29 cellular contexts compared by ENCODE assay signal in genomic region chr19:34136127-34136526, GRCh38. TPM values are rescaled to one million over a fixed set of nuclear protein-coding genes. Genes with fewer than 3 reads are reported as not detected.
DNase-seq lines count a peak whose midpoint lies in the region; ATAC-seq, FAIRE-seq and TF ChIP-seq lines count a peak whose summit lies in the region.
"Had no signal": no experiment of that assay in that cellular context is flagged by ENCODE, and none has a peak within 500 bp of the region (broad histone marks: within the 10 kb centered on the region; RNA-seq: fewer than 3 reads in every experiment).

No MANE protein-coding gene starts in this region.

- H2AFZ ChIP-seq in K562 (ENCODE audit: low read depth, low read length), result no peak overlapping the region
- H2AFZ ChIP-seq: GM23338 had no signal

- no TSS peak for BruUV-seq in K562 (replicated peaks; lab: Mats Ljungman, UMichigan)

- H3K9ac ChIP-seq in K562 (ENCODE audit: insufficient read depth in 1 of 2, low read depth in 2 of 2, low read length in 2 of 2), result no peak overlapping the region

- H3K79me2 ChIP-seq in K562 (ENCODE audit: control insufficient read depth, insufficient read depth, low read length), result no peaks in the 10 kb centered on the region

- peaks cover 10% of the 10 kb centered on the region for H3K4me1 Mint-ChIP-seq in activated CD4-positive, alpha-beta T cell treated with anti-CD3 and anti-CD28 coated beads, Interleukin-2, amount 10 ng/mL, durations not matched to agents 7 days and 5 days
- H3K4me1 Mint-ChIP-seq in CD8-positive, alpha-beta memory T cell, result peaks cover 0 to 18% (median 6%) of the 10 kb centered on the region in 3 donors
- H3K4me1 Mint-ChIP-seq in neural crest cell (peaks cover 3% of the 10 kb centered on the region), glutamatergic neuron (ENCODE audit: low read depth, unreplicated experiment) (no peaks in the 10 kb centered on the region)

- H3K9me3 Mint-ChIP-seq in activated CD4-positive, alpha-beta T cell treated with anti-CD3 and anti-CD28 coated beads, Interleukin-2, amount 10 ng/mL, durations not matched to agents 7 days and 5 days, result no peaks in the 10 kb centered on the region
- H3K9me3 Mint-ChIP-seq in CD8-positive, alpha-beta memory T cell, result no peaks in the 10 kb centered on the region
- H3K9me3 Mint-ChIP-seq in neural crest cell, result no peaks in the 10 kb centered on the region
- H3K9me3 Mint-ChIP-seq in glutamatergic neuron (ENCODE audit: unreplicated experiment), result no peaks in the 10 kb centered on the region
- H3K9me3 Mint-ChIP-seq: HFFc6 had no signal

- no peaks in the 10 kb centered on the region for H3K36me3 Mint-ChIP-seq in activated CD4-positive, alpha-beta T cell treated with anti-CD3 and anti-CD28 coated beads, Interleukin-2, amount 10 ng/mL, durations not matched to agents 7 days and 5 days (ENCODE audit: low read depth)
- H3K36me3 Mint-ChIP-seq in CD8-positive, alpha-beta memory T cell, result peaks cover 0 to 4% (median 0%) of the 10 kb centered on the region in 3 donors
- H3K36me3 Mint-ChIP-seq in neural crest cell (ENCODE audit: low read depth) (no peaks in the 10 kb centered on the region), glutamatergic neuron (ENCODE audit: unreplicated experiment) (no peaks in the 10 kb centered on the region)

- WGBS in K562 (ENCODE audit: insufficient coverage, low coverage, missing lambda C conversion rate), result 79% methylated on average over 3 of the region's 3 CpGs

- TF ChIP-seq EP300 in K562 (IDR thresholded peaks at IDR 0.05; ENCODE audit: low read length), result no peak

- TF ChIP-seq POLR2A in K562 (conservative IDR thresholded peaks at IDR 0.05), result no peak

- intact Hi-C loops in K562 (cut with micrococcal nuclease), result no loop called here

- peaks cover 8% of the 10 kb centered on the region for H3K4me1 ChIP-seq in CD8-positive, alpha-beta memory T cell (ENCODE audit: insufficient read depth, low read length)
- H3K4me1 ChIP-seq in K562 (replicated peaks in 1 of 2; ENCODE audit: control insufficient read depth in 2 of 2, insufficient read depth in 2 of 2, low read length in 2 of 2), result peaks cover 6 to 14% of the 10 kb centered on the region in 2 experiments; a peak in 3 of 5 replicates

- in situ Hi-C loops in K562 (cut with MboI), result no loop called here

- H3K27me3 Mint-ChIP-seq in activated CD4-positive, alpha-beta T cell treated with anti-CD3 and anti-CD28 coated beads, Interleukin-2, amount 10 ng/mL, durations not matched to agents 7 days and 5 days, result no peaks in the 10 kb centered on the region
- H3K27me3 Mint-ChIP-seq in CD8-positive, alpha-beta memory T cell, result no peaks in the 10 kb centered on the region
- H3K27me3 Mint-ChIP-seq in neural crest cell (ENCODE audit: low read depth) (peaks cover 2% of the 10 kb centered on the region), glutamatergic neuron (ENCODE audit: unreplicated experiment) (peaks cover 1% of the 10 kb centered on the region)

- peak overlapping the region; percentile 60 for H3K4me3 Mint-ChIP-seq in activated CD4-positive, alpha-beta T cell treated with anti-CD3 and anti-CD28 coated beads, Interleukin-2, amount 10 ng/mL, durations not matched to agents 7 days and 5 days
- peak overlapping the region in 5 of 7 donors; percentile 68 to 98 (median 92) for H3K4me3 Mint-ChIP-seq in CD8-positive, alpha-beta memory T cell
- peak overlapping the region; percentile 91 for H3K4me3 Mint-ChIP-seq in neural crest cell
- no peak overlapping the region for H3K4me3 Mint-ChIP-seq in glutamatergic neuron (ENCODE audit: unreplicated experiment)

- POLR2A ChIA-PET in activated CD4-positive, alpha-beta T cell treated with anti-CD3 and anti-CD28 coated beads, Interleukin-2, amount 10 ng/mL, durations not matched to agents 7 days and 5 days (lab: Charles Lee), result interaction anchor here (0.7 kb wide), 1 partner anchor 1005 kb away, joined by 3 read pairs; no protein-coding TSS in a partner anchor
- POLR2A ChIA-PET in CD8-positive, alpha-beta memory T cell (lab: Charles Lee), result no interaction called here
- POLR2A ChIA-PET in K562 (lab: Yijun Ruan, JAX), result interaction anchor here (0.6 kb wide), 1 partner anchor 36 kb away, joined by 3 read pairs; the partner anchor contains the start of gene LSM14A

- H3K27ac Mint-ChIP-seq in activated CD4-positive, alpha-beta T cell treated with anti-CD3 and anti-CD28 coated beads, Interleukin-2, amount 10 ng/mL, durations not matched to agents 7 days and 5 days, result no peak overlapping the region
- peak overlapping the region in 1 of 8 donors; percentile 28 for H3K27ac Mint-ChIP-seq in CD8-positive, alpha-beta memory T cell
- H3K27ac Mint-ChIP-seq in neural crest cell (ENCODE audit: unreplicated experiment) (no peak overlapping the region), glutamatergic neuron (ENCODE audit: unreplicated experiment) (no peak overlapping the region)
- H3K27ac Mint-ChIP-seq: GM23338, HFFc6 had no signal

- CTCF ChIA-PET in activated CD4-positive, alpha-beta T cell treated with anti-CD3 and anti-CD28 coated beads, Interleukin-2, amount 10 ng/mL, durations not matched to agents 7 days and 5 days (lab: Charles Lee), result interaction anchor here (0.9 kb wide), 1 partner anchor 9 kb away, joined by 3 read pairs; no protein-coding TSS in a partner anchor
- CTCF ChIA-PET in CD8-positive, alpha-beta memory T cell (lab: Charles Lee), result interaction anchor here (1.5 to 1.7 kb wide), 2 partner anchors 9 to 36 kb away, joined by 4 to 5 read pairs; partner anchors contain the start of gene LSM14A
- CTCF ChIA-PET in K562 (lab: Yijun Ruan, JAX; ENCODE audit: low intra/inter-chr PET ratio), result no interaction called here

- TF ChIP-seq CTCF in K562 (IDR thresholded peaks at IDR 0.05 in 2 of 3, conservative IDR thresholded peaks at IDR 0.05 in 1 of 3; ENCODE audit: insufficient read depth in 2 of 3, low read depth in 1 of 3, low read length in 3 of 3), result no peak
- no peak for TF ChIP-seq CTCF in neural crest cell (conservative IDR thresholded peaks at IDR 0.05)
- no peak for TF ChIP-seq CTCF in glutamatergic neuron (IDR thresholded peaks at IDR 0.05; ENCODE audit: partially characterized antibody, unreplicated experiment)

- no peaks in the 10 kb centered on the region for H4K20me1 ChIP-seq in K562 (replicated peaks; ENCODE audit: control insufficient read depth, insufficient read depth, low read length)

- no peak overlapping the region for H3K4me2 ChIP-seq in K562 (ENCODE audit: insufficient read depth, low read length)
- H3K4me2 ChIP-seq: GM23338 had no signal

- ATAC-seq in K562 (no peak), HG02763 (IDR thresholded peaks at IDR 0.05; ENCODE audit: unreplicated experiment) (no peak), HG03378 (IDR thresholded peaks at IDR 0.05; ENCODE audit: unreplicated experiment) (no peak)
- ATAC-seq: GM23338, Panc1 had no signal

- TF ChIP-seq RAD21 in K562 (CRISPR knock-in tag; conservative IDR thresholded peaks at IDR 0.05 in 1 of 2, IDR thresholded peaks at IDR 0.05 in 1 of 2), result no peak

- no peak for DNase-seq in activated CD4-positive, alpha-beta T cell treated with anti-CD3 and anti-CD28 coated beads, Interleukin-2, amount 10 ng/mL, durations not matched to agents 7 days and 5 days
- no peak for DNase-seq in activated CD4-positive, alpha-beta T cell treated with anti-CD3 and anti-CD28 coated beads, Interleukin-2, amount 50 U/mL, for 48 hours
- DNase-seq in CD8-positive, alpha-beta memory T cell, result no peak
- DNase-seq in K562 (ENCODE audit: extremely low read depth in 1 of 4, low spot score in 3 of 4), result no peak
- DNase-seq in neural crest cell (ENCODE audit: low read depth, low spot score), result no peak
- DNase-seq in glutamatergic neuron, result no peak
- DNase-seq: 8988T; activated CD4-positive, CD25-positive, alpha-beta regulatory T cell treated with anti-CD3 and anti-CD28 coated beads, Interleukin-2, amount 50 U/mL, for 72 hours; activated naive CD4-positive, alpha-beta T cell treated with Interleukin-2 at 50 U/mL for 16 hours; aorta; cortex of kidney; effector memory CD4-positive, alpha-beta T cell; HFFc6; islet precursor cell; left ventricle myocardium inferior; mesendoderm; NCI-H1092 treated with DMSO at 0.1 percent for 48 hours; NCI-H1694 treated with DMSO at 0.1 percent for 48 hours; NCI-H446 treated with DMSO at 0.1 percent for 48 hours; NCI-H774; SHP77; stimulated activated CD4-positive, alpha-beta T cell treated with anti-CD3 and anti-CD28 coated beads, Interleukin-4, amount 100 ng/mL, for 1 hour; transverse colon had no signal

- H3K27me3 ChIP-seq in CD8-positive, alpha-beta memory T cell (ENCODE audit: insufficient read depth, low read length, poor library complexity, severe bottlenecking), result no peaks in the 10 kb centered on the region
- no peaks in the 10 kb centered on the region for H3K27me3 ChIP-seq in K562 (ENCODE audit: control insufficient read depth in 2 of 2, insufficient read depth in 2 of 2, low read length in 2 of 2)
- H3K27me3 ChIP-seq: neutrophil had no signal

- H3K9me1 ChIP-seq in K562 (ENCODE audit: control insufficient read depth, insufficient read depth, low read length), result no peaks in the 10 kb centered on the region

- H3K9me3 ChIP-seq in CD8-positive, alpha-beta memory T cell (ENCODE audit: low read length), result no peaks in the 10 kb centered on the region
- no peaks in the 10 kb centered on the region; the same call in 1 of the 2 replicates for H3K9me3 ChIP-seq in K562 (replicated peaks; ENCODE audit: control insufficient read depth, insufficient read depth, low read depth, low read length)
- H3K9me3 ChIP-seq: left ventricle myocardium inferior, neutrophil, transverse colon had no signal

- no peak overlapping the region for H3K4me3 ChIP-seq in CD8-positive, alpha-beta memory T cell (ENCODE audit: low read length)
- no peak overlapping the region for H3K4me3 ChIP-seq in K562
- H3K4me3 ChIP-seq: GM23338, left ventricle myocardium inferior, transverse colon had no signal

- H3K36me3 ChIP-seq in CD8-positive, alpha-beta memory T cell (ENCODE audit: insufficient read depth, low read length), result no peaks in the 10 kb centered on the region
- H3K36me3 ChIP-seq in K562 (ENCODE audit: control insufficient read depth, insufficient read depth, low read length), result no peaks in the 10 kb centered on the region
- H3K36me3 ChIP-seq: left ventricle myocardium inferior, neutrophil, transverse colon had no signal

- H3K27ac ChIP-seq in CD8-positive, alpha-beta memory T cell (ENCODE audit: low read depth, low read length), result no peak overlapping the region
- H3K27ac ChIP-seq in K562 (ENCODE audit: extremely low read depth, low read depth, low read length), result no peak overlapping the region
- H3K27ac ChIP-seq: left ventricle myocardium inferior, neutrophil, transverse colon had no signal

- FAIRE-seq in K562 (lab: Jason Lieb, UNC), result peak; percentile 15
- FAIRE-seq: GM19239 had no signal

RNA-seq across cellular contexts. Expression of gene LSM14A, which starts 36.2 kb away (rescaled TPM):
- 100 to 1,000 TPM; 141 to 146 TPM for total RNA-seq in activated CD4-positive, alpha-beta T cell treated with anti-CD3 and anti-CD28 coated beads, Interleukin-2, amount 10 ng/mL, durations not matched to agents 7 days and 5 days
- 100 to 1,000 TPM; 111 to 129 TPM for total RNA-seq in CD8-positive, alpha-beta memory T cell
- polyA plus RNA-seq in CD8-positive, alpha-beta memory T cell, result 167 TPM
- total RNA-seq in K562 (2011; cell fraction: chromatin; rRNA removed; ENCODE audit: low replicate concordance), result 64.2 and 98.3 TPM in 2 replicates
- 52.0 and 54.5 TPM in 2 replicates for total RNA-seq in K562 (2011; cell fraction: nucleolus; rRNA removed)
- 63.2 and 73.9 TPM in 2 replicates for total RNA-seq in K562 (2011; cell fraction: nucleoplasm; rRNA removed)
- total RNA-seq in K562 (2014; rRNA removed) (95.1 and 111 TPM in 2 replicates), K562 (2014; rRNA removed; fragmentation: Illumina TruSeq; extraction: Trizol) (86.6 and 88.2 TPM in 2 replicates), K562 (2015; rRNA removed; fragmentation: Illumina TruSeq; extraction: Trizol) (90.7 and 93.9 TPM in 2 replicates), K562 (2021) (78.5 and 95.2 TPM in 2 replicates), neural crest cell (141 and 153 TPM in 2 replicates), glutamatergic neuron (ENCODE audit: unreplicated experiment) (89.5 TPM)
- polyA plus RNA-seq in K562 (2011; rRNA removed) (118 and 129 TPM in 2 replicates), K562 (2014; fragmentation: Illumina TruSeq; extraction: Trizol) (95.7 and 105 TPM in 2 replicates), K562 (2014; fragmentation: Nextera tagmentation; extraction: Ambion mirVana) (10 to 100 TPM; 19.5 to 25.7 TPM), K562 (2014; rRNA removed) (150 and 179 TPM in 2 replicates)
- 116 and 133 TPM in 2 replicates for polyA plus RNA-seq in K562 (2011; cell fraction: cytosol; rRNA removed)
- polyA plus RNA-seq in K562 (2011; cell fraction: nucleus; rRNA removed), result 41.7 and 49.3 TPM in 2 replicates
- 90.9 and 131 TPM in 2 replicates for polyA plus RNA-seq in K562 (2012)
- 160 and 181 TPM in 2 replicates for polyA minus RNA-seq in K562 (2011; rRNA and poly(A)+ RNA removed)
- polyA minus RNA-seq in K562 (2011; cell fraction: cytosol; rRNA and poly(A)+ RNA removed), result 57.2 and 71.0 TPM in 2 replicates
- 53.3 and 75.0 TPM in 2 replicates for polyA minus RNA-seq in K562 (2011; cell fraction: nucleus; rRNA and poly(A)+ RNA removed)
